In genomic region chr12:88062464-88062863, GRCh38 we compare ENCODE assay signal across 15 cellular contexts. TPM values are rescaled to one million over a fixed set of nuclear protein-coding genes. Genes with fewer than 3 reads are reported as not detected.
A peak's percentile ranks its signal among the peaks of the same experiment; 100 is the strongest.
DNase-seq lines count a peak whose midpoint lies in the region; ATAC-seq and TF ChIP-seq lines count a peak whose summit lies in the region.
"Had no signal": no experiment of that assay in that cellular context is flagged by ENCODE, and none has a peak within 500 bp of the region (broad histone marks: within the 10 kb centered on the region; RNA-seq: fewer than 3 reads in every experiment).

No MANE protein-coding gene starts in this region.

- H3K36me3 Mint-ChIP-seq in GM23338 (ENCODE audit: low read depth): no peaks in the 10 kb centered on the region

- H3K79me2 ChIP-seq in GM23338 (replicated peaks; ENCODE audit: insufficient read depth): no peaks in the 10 kb centered on the region
- H3K79me2 ChIP-seq: hepatocyte had no signal

- H3K4me3 ChIP-seq in GM23338: no peak overlapping the region
- H3K4me3 ChIP-seq: BLaER1, hepatocyte, prostate gland had no signal

- no peaks in the 10 kb centered on the region for H3K9me2 ChIP-seq in GM23338 (ENCODE audit: insufficient read depth)

- H3F3A ChIP-seq in GM23338 (replicated peaks; ENCODE audit: low read depth): no peaks in the 10 kb centered on the region

- no peaks in the 10 kb centered on the region for H3K4me1 ChIP-seq in GM23338 (ENCODE audit: insufficient read depth)
- H3K4me1 ChIP-seq: BLaER1, prostate gland had no signal

- no peak overlapping the region for H2AFZ ChIP-seq in GM23338
- H2AFZ ChIP-seq: hepatocyte had no signal

- H3K27ac ChIP-seq in GM23338 (ENCODE audit: low read depth): no peak overlapping the region
- H3K27ac ChIP-seq: BLaER1, hepatocyte, prostate gland had no signal

- H3K27me3 Mint-ChIP-seq in GM23338 (ENCODE audit: insufficient read depth, low read depth, poor library complexity): no peaks in the 10 kb centered on the region
- H3K27me3 Mint-ChIP-seq: type B pancreatic cell had no signal

- H3K4me2 ChIP-seq in GM23338: no peak overlapping the region
- H3K4me2 ChIP-seq: BLaER1, hepatocyte had no signal

- DNase-seq in Kasumi-1 (lab: John Stamatoyannopoulos, UW): peak; percentile 8 to 27
- DNase-seq in stimulated activated CD4-positive, alpha-beta T cell treated with anti-CD3 and anti-CD28 coated beads, Interleukin-12 subunit alpha, Interleukin-12 subunit beta, amount 100 ng/mL, for 4 hours: no peak
- no peak for DNase-seq in islet precursor cell
- DNase-seq in GM23338 (ENCODE audit: low spot score): no peak
- DNase-seq in activated effector memory CD4-positive, alpha-beta T cell treated with anti-CD3 and anti-CD28 coated beads, Interleukin-2, amount 50 U/mL, for 16 hours: no peak
- DNase-seq: activated CD8-positive, alpha-beta memory T cell treated with anti-CD3 and anti-CD28 coated beads for 24 hours; mammary epithelial cell had no signal

- ATAC-seq in GM18499 (IDR thresholded peaks at IDR 0.05; ENCODE audit: insufficient read depth, unreplicated experiment) (peak; percentile 57), GM19467 (IDR thresholded peaks at IDR 0.05; ENCODE audit: unreplicated experiment) (peak; percentile 60), HG02973 (IDR thresholded peaks at IDR 0.05; ENCODE audit: unreplicated experiment) (peak; percentile 66), GM23338 (no peak)

- H3K4me1 Mint-ChIP-seq in GM23338: no peaks in the 10 kb centered on the region

- H3K27ac Mint-ChIP-seq in GM23338: no peak overlapping the region
- H3K27ac Mint-ChIP-seq: type B pancreatic cell had no signal

- no peak for TF ChIP-seq CTCF in GM23338 (conservative IDR thresholded peaks at IDR 0.05; ENCODE audit: low read depth in 2 of 2)

- no peaks in the 10 kb centered on the region for H3K27me3 ChIP-seq in GM23338 (ENCODE audit: insufficient read depth)
- H3K27me3 ChIP-seq: BLaER1, hepatocyte had no signal

- H3K36me3 ChIP-seq in GM23338 (ENCODE audit: insufficient read depth): no peaks in the 10 kb centered on the region
- H3K36me3 ChIP-seq: prostate gland had no signal

- H3K9me3 Mint-ChIP-seq in GM23338: no peaks in the 10 kb centered on the region
- H3K9me3 Mint-ChIP-seq: type B pancreatic cell had no signal

- no peak overlapping the region for H3K4me3 Mint-ChIP-seq in GM23338
- H3K4me3 Mint-ChIP-seq: type B pancreatic cell had no signal

- H4K20me1 ChIP-seq in GM23338 (replicated peaks; ENCODE audit: insufficient read depth): no peaks in the 10 kb centered on the region
- H4K20me1 ChIP-seq: BLaER1 had no signal

TF ChIP-seq in GM23338, 12 proteins besides CTCF, POLR2A, EP300 and RAD21:
- TF ChIP-seq ZNF462 (CRISPR knock-in tag; IDR thresholded peaks at IDR 0.05): no peak
- TF ChIP-seq EZH2phosphoT487 (IDR thresholded peaks at IDR 0.05; ENCODE audit: unreplicated experiment): no peak

RNA-seq across cellular contexts. Expression of gene C12orf50, which starts 33.3 kb away (rescaled TPM):
- total RNA-seq in GM23338 (2014; rRNA removed; shearing (Covaris generic)): 0.03 TPM in 1 of 2 replicates, not detected in the other
- polyA plus RNA-seq in GM23338 (2016; fragmentation: Nextera tagmentation; extraction: Ambion mirVana): not detected in 2 replicates
- total RNA-seq: hepatocyte had no signal
- polyA plus RNA-seq: adipose tissue, hepatocyte, mammary epithelial cell had no signal

Comparison
In these comparisons a context has a peak if more than half of its experiments do, and no peak if none do; other contexts are left out.
1. DNase-seq: peak in Kasumi-1 (2 of 2); none in stimulated activated CD4-positive, alpha-beta T cell treated with anti-CD3 and anti-CD28 coated beads, Interleukin-12 subunit alpha, Interleukin-12 subunit beta, amount 100 ng/mL, for 4 hours (single experiment), islet precursor cell (single experiment), GM23338 (single experiment) and activated effector memory CD4-positive, alpha-beta T cell treated with anti-CD3 and anti-CD28 coated beads, Interleukin-2, amount 50 U/mL, for 16 hours (single experiment).